Comparison of ENCODE assay signal across 15 cellular contexts in genomic region chr5:139190125-139190524, GRCh38. TPM values are rescaled to one million over a fixed set of nuclear protein-coding genes. Genes with fewer than 3 reads are reported as not detected.
DNase-seq lines count a peak whose midpoint lies in the region; ATAC-seq and TF ChIP-seq lines count a peak whose summit lies in the region.
"Had no signal": no experiment of that assay in that cellular context is flagged by ENCODE, and none has a peak within 500 bp of the region (broad histone marks: within the 10 kb centered on the region; RNA-seq: fewer than 3 reads in every experiment).

No MANE protein-coding gene starts in this region.

- peak in 1 of 2 donors; percentile 50 for ATAC-seq in lower lobe of right lung
- no peak for ATAC-seq in stimulated activated naive B cell treated with anti-CD40 and anti-IgM and Interleukin-4, amounts not matched to agents 10 μg/mL and 1 μg/mL and 100 μg/mL, for 72 hours (replicated peaks)
- no peak for ATAC-seq in HG03457 (IDR thresholded peaks at IDR 0.05; ENCODE audit: unreplicated experiment)
- ATAC-seq: HCT116 had no signal

- H3K27me3 ChIP-seq in esophagus muscularis mucosa (no peaks in the 10 kb centered on the region), lower lobe of right lung (ENCODE audit: low read depth) (no peaks in the 10 kb centered on the region)
- H3K27me3 ChIP-seq: esophagus squamous epithelium had no signal

- TF ChIP-seq CTCF in esophagus muscularis mucosa (IDR thresholded peaks at IDR 0.05) (no peak), lower lobe of right lung (IDR thresholded peaks at IDR 0.05) (no peak)

- H3K4me3 ChIP-seq in esophagus muscularis mucosa (no peak overlapping the region), lower lobe of right lung (no peak overlapping the region)
- H3K4me3 ChIP-seq: esophagus squamous epithelium had no signal

- H3K27ac ChIP-seq in esophagus muscularis mucosa (replicated peaks in 1 of 4) (peak overlapping the region; percentile 46 to 59 (median 54)), lower lobe of right lung (peak overlapping the region; percentile 6)

- no peaks in the 10 kb centered on the region for H3K27me3 Mint-ChIP-seq in stimulated activated naive B cell treated with anti-CD40 and anti-IgM and Interleukin-4, amounts not matched to agents 10 μg/mL and 1 μg/mL and 100 μg/mL, for 72 hours
- H3K27me3 Mint-ChIP-seq in activated T-helper 1 cell treated with anti-CD3 and anti-CD28 coated beads, Interleukin-12 subunit alpha, Interleukin-12 subunit beta, Interleukin-2, Interleukin-4 antibody, amounts not matched to agents 30 ng/mL and 10 ng/mL and 1 ng/mL, durations not matched to agents 14 hours and 24 hours and 36 hours (ENCODE audit: insufficient read depth), result no peaks in the 10 kb centered on the region
- H3K27me3 Mint-ChIP-seq: CD4-positive, alpha-beta memory T cell; naive B cell had no signal

- H3K4me1 ChIP-seq in esophagus muscularis mucosa (peaks cover 18 to 47% (median 35%) of the 10 kb centered on the region in 4 donors), lower lobe of right lung (peaks cover 18% of the 10 kb centered on the region)

- no peaks in the 10 kb centered on the region for H3K9me3 Mint-ChIP-seq in stimulated activated naive B cell treated with anti-CD40 and anti-IgM and Interleukin-4, amounts not matched to agents 10 μg/mL and 1 μg/mL and 100 μg/mL, for 72 hours
- H3K9me3 Mint-ChIP-seq in activated T-helper 1 cell treated with anti-CD3 and anti-CD28 coated beads, Interleukin-12 subunit alpha, Interleukin-12 subunit beta, Interleukin-2, Interleukin-4 antibody, amounts not matched to agents 30 ng/mL and 10 ng/mL and 1 ng/mL, durations not matched to agents 14 hours and 24 hours and 36 hours, result no peaks in the 10 kb centered on the region
- H3K9me3 Mint-ChIP-seq: naive B cell had no signal

- intact Hi-C loops in esophagus muscularis mucosa (cut with DNase I) (no loop called here), lower lobe of right lung (cut with DNase I) (no loop called here)
- intact Hi-C loops in activated T-helper 1 cell treated with anti-CD3 and anti-CD28 coated beads, Interleukin-12 subunit alpha, Interleukin-12 subunit beta, Interleukin-2, Interleukin-4 antibody, amounts not matched to agents 30 ng/mL and 10 ng/mL and 1 ng/mL, durations not matched to agents 14 hours and 24 hours and 36 hours (cut with micrococcal nuclease), result loop anchor here (10.0 kb wide), 1 partner anchor 855 kb away; the partner anchor contains the start of genes CDC25C and FAM53C

- H3K27ac Mint-ChIP-seq in stimulated activated naive B cell treated with anti-CD40 and anti-IgM and Interleukin-4, amounts not matched to agents 10 μg/mL and 1 μg/mL and 100 μg/mL, for 72 hours, result peak overlapping the region; percentile 52
- no peak overlapping the region for H3K27ac Mint-ChIP-seq in activated T-helper 1 cell treated with anti-CD3 and anti-CD28 coated beads, Interleukin-12 subunit alpha, Interleukin-12 subunit beta, Interleukin-2, Interleukin-4 antibody, amounts not matched to agents 30 ng/mL and 10 ng/mL and 1 ng/mL, durations not matched to agents 14 hours and 24 hours and 36 hours

- peaks cover 27 to 31% of the 10 kb centered on the region in 2 donors for H3K4me1 Mint-ChIP-seq in stimulated activated naive B cell treated with anti-CD40 and anti-IgM and Interleukin-4, amounts not matched to agents 10 μg/mL and 1 μg/mL and 100 μg/mL, for 72 hours
- peaks cover 26% of the 10 kb centered on the region for H3K4me1 Mint-ChIP-seq in activated T-helper 1 cell treated with anti-CD3 and anti-CD28 coated beads, Interleukin-12 subunit alpha, Interleukin-12 subunit beta, Interleukin-2, Interleukin-4 antibody, amounts not matched to agents 30 ng/mL and 10 ng/mL and 1 ng/mL, durations not matched to agents 14 hours and 24 hours and 36 hours (ENCODE audit: low read depth)

- TF ChIP-seq POLR2A in esophagus muscularis mucosa (IDR thresholded peaks at IDR 0.05; ENCODE audit: low read depth), result no peak

- no peak for TF ChIP-seq EP300 in esophagus muscularis mucosa (IDR thresholded peaks at IDR 0.05)

- DNase-seq in GM03348 (ENCODE audit: low spot score) (peak; percentile 53), esophagus muscularis mucosa (ENCODE audit: extremely low spot score) (no peak), lower lobe of right lung (no peak), CD1c-positive myeloid dendritic cell (ENCODE audit: extremely low spot score) (no peak), cerebellum (ENCODE audit: low spot score) (no peak)
- DNase-seq in stimulated activated naive B cell treated with anti-CD40 and anti-IgM and Interleukin-4, amounts not matched to agents 10 μg/mL and 1 μg/mL and 100 μg/mL, for 72 hours, result no peak
- no peak for DNase-seq in activated T-helper 1 cell treated with anti-CD3 and anti-CD28 coated beads, Interleukin-12 subunit alpha, Interleukin-12 subunit beta, Interleukin-2, Interleukin-4 antibody, amounts not matched to agents 30 ng/mL and 10 ng/mL and 1 ng/mL, durations not matched to agents 14 hours and 24 hours and 36 hours (ENCODE audit: low spot score)
- DNase-seq: activated naive CD4-positive, alpha-beta T cell treated with Interleukin-2 at 50 U/mL for 16 hours; CD4-positive, alpha-beta memory T cell; esophagus squamous epithelium; islet precursor cell; naive B cell; SK-N-SH had no signal

- H3K9me3 ChIP-seq in esophagus muscularis mucosa (no peaks in the 10 kb centered on the region), lower lobe of right lung (no peaks in the 10 kb centered on the region)
- H3K9me3 ChIP-seq: esophagus squamous epithelium, SK-N-SH had no signal

- H3K36me3 Mint-ChIP-seq in stimulated activated naive B cell treated with anti-CD40 and anti-IgM and Interleukin-4, amounts not matched to agents 10 μg/mL and 1 μg/mL and 100 μg/mL, for 72 hours, result peaks cover 37 to 49% of the 10 kb centered on the region in 2 donors
- H3K36me3 Mint-ChIP-seq in activated T-helper 1 cell treated with anti-CD3 and anti-CD28 coated beads, Interleukin-12 subunit alpha, Interleukin-12 subunit beta, Interleukin-2, Interleukin-4 antibody, amounts not matched to agents 30 ng/mL and 10 ng/mL and 1 ng/mL, durations not matched to agents 14 hours and 24 hours and 36 hours (ENCODE audit: low read depth), result peaks cover 13% of the 10 kb centered on the region

- 23% methylated on average over 3 of the region's 3 CpGs for WGBS in esophagus muscularis mucosa

- no peaks in the 10 kb centered on the region for H3K36me3 ChIP-seq in esophagus muscularis mucosa
- H3K36me3 ChIP-seq in lower lobe of right lung, result no peaks in the 10 kb centered on the region

- H3K4me3 Mint-ChIP-seq in stimulated activated naive B cell treated with anti-CD40 and anti-IgM and Interleukin-4, amounts not matched to agents 10 μg/mL and 1 μg/mL and 100 μg/mL, for 72 hours, result no peak overlapping the region
- H3K4me3 Mint-ChIP-seq in activated T-helper 1 cell treated with anti-CD3 and anti-CD28 coated beads, Interleukin-12 subunit alpha, Interleukin-12 subunit beta, Interleukin-2, Interleukin-4 antibody, amounts not matched to agents 30 ng/mL and 10 ng/mL and 1 ng/mL, durations not matched to agents 14 hours and 24 hours and 36 hours, result no peak overlapping the region
- H3K4me3 Mint-ChIP-seq: CD4-positive, alpha-beta memory T cell had no signal

RNA-seq across cellular contexts. Expression of gene SIL1, which starts 8.0 kb away (rescaled TPM):
- total RNA-seq in esophagus muscularis mucosa (10 to 100 TPM; 20.3 to 39.2 (median 29.1) TPM), lower lobe of right lung (40.6 TPM), cerebellum (15.2 TPM)
- total RNA-seq in activated T-helper 1 cell treated with anti-CD3 and anti-CD28 coated beads, Interleukin-12 subunit alpha, Interleukin-12 subunit beta, Interleukin-2, Interleukin-4 antibody, amounts not matched to agents 30 ng/mL and 10 ng/mL and 1 ng/mL, durations not matched to agents 14 hours and 24 hours and 36 hours, result 28.6 and 41.1 TPM in 2 replicates
